27 cellular contexts compared by ENCODE assay signal in the genomic region with DNA sequence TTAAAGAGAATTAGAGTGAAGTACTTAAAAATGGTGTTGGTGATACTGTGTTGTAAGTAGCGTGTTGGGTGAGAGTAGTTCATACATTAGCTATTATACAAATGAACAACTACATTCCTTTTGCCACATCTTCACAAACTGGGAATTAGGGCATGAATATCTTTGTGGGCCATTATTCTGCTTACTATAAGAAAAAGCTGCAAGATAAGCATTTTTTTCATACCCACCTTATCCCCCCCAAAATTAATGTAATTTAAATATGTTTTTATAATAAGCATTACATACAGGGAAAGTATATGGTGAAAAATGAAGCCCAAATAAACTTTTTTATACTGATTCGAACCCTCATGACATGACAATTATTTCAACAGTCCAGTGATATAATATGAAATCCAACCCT.
"Had no signal": no experiment of that assay in that cellular context is flagged by ENCODE, and none has a peak within 500 bp of the region (broad histone marks: within the 10 kb centered on the region; RNA-seq: fewer than 3 reads in every experiment).

No MANE protein-coding gene starts in this region.

- ATAC-seq: stimulated activated effector memory CD8-positive, alpha-beta T cell treated with anti-CD3 and anti-CD28 coated beads, Interleukin-12 subunit alpha, Interleukin-12 subunit beta, amount 100 ng/mL, for 72 hours; stimulated activated memory B cell treated with anti-CD40 and anti-IgM and Interleukin-4, amounts not matched to agents 10 μg/mL and 1 μg/mL and 100 μg/mL, for 72 hours; stimulated activated naive B cell treated with anti-CD40 and anti-IgM and Interleukin-4, amounts not matched to agents 10 μg/mL and 1 μg/mL and 100 μg/mL, for 72 hours; stimulated activated naive CD8-positive, alpha-beta T cell treated with anti-CD3 and anti-CD28 coated beads, Interleukin-15, amount 100 ng/mL, for 72 hours; stimulated activated naive CD8-positive, alpha-beta T cell treated with anti-CD3 and anti-CD28 coated beads, Interleukin-15, Interleukin-2, amounts not matched to agents 100 U/mL and 50 U/mL, for 24 hours; upper lobe of right lung had no signal

- H3K4me1 ChIP-seq: stomach, suprapubic skin, testis, thyroid gland, tibial artery, tibial nerve, transverse colon, upper lobe of left lung, upper lobe of right lung, uterus, vagina had no signal

- DNase-seq: stimulated activated CD4-positive, alpha-beta T cell treated with anti-CD3 and anti-CD28 coated beads, Interleukin-2, amount 100 ng/mL, for 48 hours; stimulated activated CD4-positive, alpha-beta T cell treated with anti-CD3 and anti-CD28 coated beads, Interleukin-4, amount 100 ng/mL, for 1 hour; stimulated activated CD4-positive, alpha-beta T cell treated with anti-CD3 and anti-CD28 coated beads, Interleukin-4, amount 100 ng/mL, for 24 hours; stimulated activated CD4-positive, alpha-beta T cell treated with anti-CD3 and anti-CD28 coated beads, Interleukin-4, amount 100 ng/mL, for 4 hours; stimulated activated CD8-positive, alpha-beta memory T cell treated with anti-CD3 and anti-CD28 coated beads, Interleukin-4, amount 100 ng/mL, for 48 hours; stimulated activated naive B cell treated with anti-CD40 and anti-IgM and Interleukin-4, amounts not matched to agents 10 μg/mL and 1 μg/mL and 100 μg/mL, for 72 hours; stimulated activated naive CD4-positive, alpha-beta T cell; stimulated activated naive CD4-positive, alpha-beta T cell treated with Interleukin-2 at 50 U/mL for 16 hours; stimulated activated naive CD8-positive, alpha-beta T cell treated with anti-CD3 and anti-CD28 coated beads, Interleukin-15, amount 100 ng/mL, for 72 hours; stimulated activated naive CD8-positive, alpha-beta T cell treated with anti-CD3 and anti-CD28 coated beads, Interleukin-15, Interleukin-2, amounts not matched to agents 100 U/mL and 50 U/mL, for 24 hours; stomach; substantia nigra; testis; thyroid gland; tibial artery; transverse colon; trophoblast cell; upper lobe of right lung; uterus had no signal

- H3K4me3 ChIP-seq: stomach, suprapubic skin, thoracic aorta, thyroid gland, tibial artery, tibial nerve, transverse colon, upper lobe of left lung, upper lobe of right lung, uterus, vagina had no signal

- H3K9me3 ChIP-seq: stomach, suprapubic skin, testis, thoracic aorta, thyroid gland, tibial artery, tibial nerve, transverse colon, upper lobe of left lung, upper lobe of right lung, uterus, vagina had no signal

- FAIRE-seq: urothelium cell line had no signal

- H3K27me3 ChIP-seq: stomach, suprapubic skin, testis, thyroid gland, tibial artery, tibial nerve, transverse colon, upper lobe of left lung, upper lobe of right lung, uterus, vagina had no signal

- H3K36me3 ChIP-seq: uterus had no signal

- H3K27ac ChIP-seq: stomach, suprapubic skin, testis, thoracic aorta, thyroid gland, tibial artery, tibial nerve, transverse colon, upper lobe of left lung, upper lobe of right lung, uterus, vagina had no signal
